ENCODE assay signal across 1 cellular context in the genomic region with DNA sequence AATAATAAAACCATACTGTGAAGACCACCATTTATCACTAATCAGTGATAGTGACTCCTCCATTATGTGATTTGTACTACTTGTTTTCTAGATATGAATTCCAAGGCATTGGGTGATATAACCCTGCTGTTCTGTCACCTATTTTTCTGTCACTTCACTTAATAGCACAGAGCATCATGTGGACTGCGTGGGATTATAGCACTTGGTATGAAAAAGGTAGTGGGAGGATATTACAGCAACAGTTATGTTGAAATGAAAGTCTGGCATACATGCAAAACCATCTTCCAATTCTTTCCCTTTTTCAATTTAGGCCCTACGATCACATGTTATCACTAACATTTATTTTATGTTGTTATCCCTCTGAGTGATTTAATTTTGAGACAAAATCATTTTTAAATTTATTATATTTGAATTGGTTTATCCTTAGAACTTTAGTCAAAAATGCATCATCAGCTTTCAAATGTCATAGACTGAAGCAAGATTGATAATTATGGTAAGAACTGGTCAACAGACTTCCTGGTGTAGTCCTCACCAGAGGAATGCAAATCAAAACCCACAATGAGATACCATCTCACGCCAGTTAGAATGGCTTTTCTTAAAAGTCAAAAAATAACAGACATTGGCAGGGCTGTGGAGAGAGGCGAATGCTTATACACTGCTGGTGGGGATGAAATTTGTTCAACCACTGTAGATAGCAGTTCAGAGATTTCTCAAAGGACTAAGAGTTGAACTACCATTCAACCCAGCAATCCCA.
TF ChIP-seq lines count a peak whose summit lies in the region.

No MANE protein-coding gene starts in this region.

TF ChIP-seq in SK-N-SH treated with all-trans-retinoic acid at 6 μM for 48 hours, 23 proteins besides CTCF, POLR2A, EP300 and RAD21 (continued from another document):
- TF ChIP-seq, protein P1, sequence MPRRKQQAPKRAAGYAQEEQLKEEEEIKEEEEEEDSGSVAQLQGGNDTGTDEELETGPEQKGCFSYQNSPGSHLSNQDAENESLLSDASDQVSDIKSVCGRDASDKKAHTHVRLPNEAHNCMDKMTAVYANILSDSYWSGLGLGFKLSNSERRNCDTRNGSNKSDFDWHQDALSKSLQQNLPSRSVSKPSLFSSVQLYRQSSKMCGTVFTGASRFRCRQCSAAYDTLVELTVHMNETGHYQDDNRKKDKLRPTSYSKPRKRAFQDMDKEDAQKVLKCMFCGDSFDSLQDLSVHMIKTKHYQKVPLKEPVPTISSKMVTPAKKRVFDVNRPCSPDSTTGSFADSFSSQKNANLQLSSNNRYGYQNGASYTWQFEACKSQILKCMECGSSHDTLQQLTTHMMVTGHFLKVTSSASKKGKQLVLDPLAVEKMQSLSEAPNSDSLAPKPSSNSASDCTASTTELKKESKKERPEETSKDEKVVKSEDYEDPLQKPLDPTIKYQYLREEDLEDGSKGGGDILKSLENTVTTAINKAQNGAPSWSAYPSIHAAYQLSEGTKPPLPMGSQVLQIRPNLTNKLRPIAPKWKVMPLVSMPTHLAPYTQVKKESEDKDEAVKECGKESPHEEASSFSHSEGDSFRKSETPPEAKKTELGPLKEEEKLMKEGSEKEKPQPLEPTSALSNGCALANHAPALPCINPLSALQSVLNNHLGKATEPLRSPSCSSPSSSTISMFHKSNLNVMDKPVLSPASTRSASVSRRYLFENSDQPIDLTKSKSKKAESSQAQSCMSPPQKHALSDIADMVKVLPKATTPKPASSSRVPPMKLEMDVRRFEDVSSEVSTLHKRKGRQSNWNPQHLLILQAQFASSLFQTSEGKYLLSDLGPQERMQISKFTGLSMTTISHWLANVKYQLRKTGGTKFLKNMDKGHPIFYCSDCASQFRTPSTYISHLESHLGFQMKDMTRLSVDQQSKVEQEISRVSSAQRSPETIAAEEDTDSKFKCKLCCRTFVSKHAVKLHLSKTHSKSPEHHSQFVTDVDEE (CRISPR knock-in tag; IDR thresholded peaks at IDR 0.05): no peak
